In the genomic region with DNA sequence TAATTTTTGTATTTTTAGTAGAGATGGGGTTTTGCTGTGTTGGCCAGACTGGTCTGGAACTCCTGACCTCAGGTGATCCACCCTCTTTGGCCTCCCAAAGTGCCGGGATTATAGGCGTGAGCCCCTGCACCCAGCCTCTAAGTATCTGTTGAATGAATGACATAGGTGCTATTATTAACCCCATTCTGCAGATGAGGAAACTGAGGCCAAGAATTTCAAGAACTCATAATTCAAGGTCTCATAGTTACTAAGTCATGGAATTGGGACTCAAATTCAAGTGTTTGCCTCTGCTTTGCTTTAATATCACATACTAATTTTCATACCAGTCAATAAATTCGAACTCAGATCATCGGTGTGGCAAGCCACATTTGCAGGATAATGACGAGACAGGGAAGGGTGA, we compare ENCODE assay signal across 20 cellular contexts. TPM values are rescaled to one million over a fixed set of nuclear protein-coding genes. Genes with fewer than 3 reads are reported as not detected.
DNase-seq lines count a peak whose midpoint lies in the region; ATAC-seq, FAIRE-seq and TF ChIP-seq lines count a peak whose summit lies in the region.
"Had no signal": no experiment of that assay in that cellular context is flagged by ENCODE, and none has a peak within 500 bp of the region (broad histone marks: within the 10 kb centered on the region; RNA-seq: fewer than 3 reads in every experiment).

No MANE protein-coding gene starts in this region.

- H3K4me3 ChIP-seq in BLaER1: no peak overlapping the region
- H3K4me3 ChIP-seq in Loucy (ENCODE audit: low read length, poor library complexity, severe bottlenecking): peak overlapping the region; percentile 87
- H3K4me3 ChIP-seq in K562: no peak overlapping the region; the same call in 1 of the 2 replicates
- H3K4me3 ChIP-seq: gastrocnemius medialis, lung had no signal

- no peak for TF ChIP-seq POLR2A in K562 (conservative IDR thresholded peaks at IDR 0.05)

- BruUV-seq in K562 (replicated peaks; lab: Mats Ljungman, UMichigan): no TSS peak

- peaks cover 69% of the 10 kb centered on the region for H3K79me2 ChIP-seq in Loucy (ENCODE audit: insufficient read depth, low read length)
- H3K79me2 ChIP-seq in K562 (ENCODE audit: control insufficient read depth, insufficient read depth, low read length): peaks cover 50% of the 10 kb centered on the region

- FAIRE-seq in K562 (lab: Jason Lieb, UNC): no peak
- FAIRE-seq: endometrium had no signal

- TF ChIP-seq CTCF in Loucy (conservative IDR thresholded peaks at IDR 0.05; ENCODE audit: low read length) (no peak), K562 (IDR thresholded peaks at IDR 0.05 in 2 of 3, conservative IDR thresholded peaks at IDR 0.05 in 1 of 3; ENCODE audit: insufficient read depth in 2 of 3, low read depth in 1 of 3, low read length in 3 of 3) (no peak), omental fat pad (IDR thresholded peaks at IDR 0.05) (no peak)

- peak overlapping the region; percentile 56 for H3K9ac ChIP-seq in BLaER1
- H3K9ac ChIP-seq in Loucy (ENCODE audit: low read depth, low read length, poor library complexity, severe bottlenecking): peak overlapping the region; percentile 95
- no peak overlapping the region for H3K9ac ChIP-seq in K562 (ENCODE audit: insufficient read depth in 1 of 2, low read depth in 2 of 2, low read length in 2 of 2)

- in situ Hi-C loops in K562 (cut with MboI): loop anchor here (5.0 to 25.0 kb wide), 2 partner anchors 101 to 231 kb away; no protein-coding TSS in a partner anchor

- TF ChIP-seq RAD21 in K562 (CRISPR knock-in tag; conservative IDR thresholded peaks at IDR 0.05 in 1 of 2, IDR thresholded peaks at IDR 0.05 in 1 of 2): no peak

- POLR2A ChIA-PET in K562 (lab: Yijun Ruan, JAX): interaction anchor here (0.8 to 4.6 kb wide), 6 partner anchors 8 to 159 kb away, joined by 3 to 31 read pairs (median 3); no protein-coding TSS in a partner anchor

- H3K27me3 ChIP-seq in BLaER1 (no peaks in the 10 kb centered on the region), Loucy (ENCODE audit: insufficient read depth, low read length, poor library complexity, severe bottlenecking) (no peaks in the 10 kb centered on the region), K562 (ENCODE audit: control insufficient read depth in 2 of 2, insufficient read depth in 2 of 2, low read length in 2 of 2) (no peaks in the 10 kb centered on the region)
- H3K27me3 ChIP-seq: BE2C, gastrocnemius medialis, transverse colon had no signal

- H3F3A ChIP-seq in Loucy (ENCODE audit: low read depth): no peaks in the 10 kb centered on the region

- H3K27ac ChIP-seq in BLaER1: no peak overlapping the region
- no peak overlapping the region for H3K27ac ChIP-seq in K562 (ENCODE audit: extremely low read depth, low read depth, low read length)
- H3K27ac ChIP-seq: gastrocnemius medialis, transverse colon had no signal

- no peak for TF ChIP-seq EP300 in K562 (IDR thresholded peaks at IDR 0.05; ENCODE audit: low read length)

- H3K4me2 ChIP-seq in BLaER1: peak overlapping the region; percentile 92
- H3K4me2 ChIP-seq in Loucy (ENCODE audit: low read depth, low read length, poor library complexity, severe bottlenecking): peak overlapping the region; percentile 81
- H3K4me2 ChIP-seq in K562 (ENCODE audit: insufficient read depth, low read length): no peak overlapping the region

- H3K9me3 ChIP-seq in BLaER1 (no peaks in the 10 kb centered on the region), Loucy (ENCODE audit: insufficient read depth, low read depth, low read length) (no peaks in the 10 kb centered on the region), K562 (replicated peaks; ENCODE audit: control insufficient read depth, insufficient read depth, low read depth, low read length) (no peaks in the 10 kb centered on the region)
- H3K9me3 ChIP-seq: BE2C, gastrocnemius medialis, transverse colon had no signal

- 80% methylated on average over 5 of the region's 5 CpGs for WGBS in K562 (ENCODE audit: insufficient coverage, low coverage, missing lambda C conversion rate)

- H3K36me3 ChIP-seq in BLaER1 (peaks cover 64% of the 10 kb centered on the region), Loucy (ENCODE audit: insufficient read depth, low read length) (peaks cover 50% of the 10 kb centered on the region), K562 (ENCODE audit: control insufficient read depth, insufficient read depth, low read length) (peaks cover 62% of the 10 kb centered on the region)

- H3K9me2 ChIP-seq in Loucy (replicated peaks; ENCODE audit: low read depth, low read length): no peaks in the 10 kb centered on the region

- H3K9me1 ChIP-seq in K562 (ENCODE audit: control insufficient read depth, insufficient read depth, low read length): no peaks in the 10 kb centered on the region

- DNase-seq in K562 (ENCODE audit: extremely low read depth in 1 of 4, low spot score in 3 of 4): no peak
- no peak for DNase-seq in GOT3 (lab: John Stamatoyannopoulos, UW)
- no peak for DNase-seq in omental fat pad (ENCODE audit: low spot score)
- DNase-seq: activated gamma-delta T cell; activated T-cell treated with anti-CD3 and anti-CD28 coated beads, Interleukin-2, amount 50 U/mL, for 24 hours; gastrocnemius medialis; posterior cingulate gyrus; right cardiac atrium; Right ventricle myocardium superior; stimulated activated CD4-positive, alpha-beta T cell treated with anti-CD3 and anti-CD28 coated beads, Interleukin-2, amount 100 ng/mL, for 48 hours; T-helper 9 cell; transverse colon had no signal

- H2AFZ ChIP-seq in Loucy (ENCODE audit: low read length): no peak overlapping the region
- H2AFZ ChIP-seq in K562 (ENCODE audit: low read depth, low read length): no peak overlapping the region

- CTCF ChIA-PET in K562 (lab: Yijun Ruan, JAX; ENCODE audit: low intra/inter-chr PET ratio): interaction anchor here (0.6 to 2.2 kb wide), 2 partner anchors 102 to 635 kb away, joined by 4 to 10 read pairs; no protein-coding TSS in a partner anchor

- peaks cover 32% of the 10 kb centered on the region for H3K4me1 ChIP-seq in BLaER1
- H3K4me1 ChIP-seq in Loucy (ENCODE audit: insufficient read depth, low read length, poor library complexity, severe bottlenecking): peaks cover 24% of the 10 kb centered on the region
- H3K4me1 ChIP-seq in K562 (replicated peaks in 1 of 2; ENCODE audit: control insufficient read depth in 2 of 2, insufficient read depth in 2 of 2, low read length in 2 of 2): peaks cover 5 to 9% of the 10 kb centered on the region in 2 experiments; a peak in 4 of 5 replicates
- H3K4me1 ChIP-seq: BE2C had no signal

- no peak for ATAC-seq in K562
- no peak for ATAC-seq in GM21390 (IDR thresholded peaks at IDR 0.05; ENCODE audit: unreplicated experiment)
- ATAC-seq in omental fat pad (ENCODE audit: low FRiP score): no peak
- ATAC-seq: gastrocnemius medialis, right cardiac atrium had no signal

- H4K20me1 ChIP-seq in BLaER1 (peaks cover 50% of the 10 kb centered on the region), Loucy (ENCODE audit: insufficient read depth, low read length, poor library complexity, severe bottlenecking) (peaks cover 28% of the 10 kb centered on the region), K562 (replicated peaks; ENCODE audit: control insufficient read depth, insufficient read depth, low read length) (no peaks in the 10 kb centered on the region)

- intact Hi-C loops in K562 (cut with micrococcal nuclease): loop anchor here (1.0 to 5.0 kb wide), 4 partner anchors 102 to 322 kb away; partner anchors contain the start of gene KDM3B

RNA-seq across cellular contexts. Expression of gene KIF20A, which starts 1.9 kb away (rescaled TPM):
- 122 and 137 TPM in 2 replicates for total RNA-seq in K562 (2011; cell fraction: chromatin; rRNA removed; ENCODE audit: low replicate concordance)
- 95.4 and 97.0 TPM in 2 replicates for total RNA-seq in K562 (2011; cell fraction: nucleolus; rRNA removed)
- total RNA-seq in K562 (2011; cell fraction: nucleoplasm; rRNA removed): 81.0 and 82.0 TPM in 2 replicates
- total RNA-seq in K562 (2014; rRNA removed) (40.8 and 44.9 TPM in 2 replicates), K562 (2014; rRNA removed; fragmentation: Illumina TruSeq; extraction: Trizol) (61.2 and 63.1 TPM in 2 replicates), K562 (2015; rRNA removed; fragmentation: Illumina TruSeq; extraction: Trizol) (51.9 and 55.5 TPM in 2 replicates), K562 (2021) (49.0 and 52.6 TPM in 2 replicates), omental fat pad (1 to 10 TPM in 2 of 4 donors, under 1 TPM in 1, not detected in 1; 0.37 to 3.2 (median 3.0) TPM)
- polyA plus RNA-seq in K562 (2011; rRNA removed) (53.9 and 57.0 TPM in 2 replicates), K562 (2014; fragmentation: Illumina TruSeq; extraction: Trizol) (52.3 and 59.6 TPM in 2 replicates), K562 (2014; fragmentation: Nextera tagmentation; extraction: Ambion mirVana) (10 to 100 TPM; 39.8 to 58.7 TPM), K562 (2014; rRNA removed) (36.8 and 39.6 TPM in 2 replicates)
- 31.9 and 42.7 TPM in 2 replicates for polyA plus RNA-seq in K562 (2011; cell fraction: cytosol; rRNA removed)
- 94.3 and 132 TPM in 2 replicates for polyA plus RNA-seq in K562 (2011; cell fraction: nucleus; rRNA removed)
- polyA plus RNA-seq in K562 (2012): 28.5 and 32.7 TPM in 2 replicates
- polyA minus RNA-seq in K562 (2011; rRNA and poly(A)+ RNA removed): 126 and 142 TPM in 2 replicates
- 49.5 and 58.0 TPM in 2 replicates for polyA minus RNA-seq in K562 (2011; cell fraction: cytosol; rRNA and poly(A)+ RNA removed)
- 73.5 and 136 TPM in 2 replicates for polyA minus RNA-seq in K562 (2011; cell fraction: nucleus; rRNA and poly(A)+ RNA removed)

RNA-seq across cellular contexts. Expression of gene BRD8, which starts 2.4 kb away (rescaled TPM):
- 262 and 465 TPM in 2 replicates for total RNA-seq in K562 (2011; cell fraction: chromatin; rRNA removed; ENCODE audit: low replicate concordance)
- 139 and 153 TPM in 2 replicates for total RNA-seq in K562 (2011; cell fraction: nucleolus; rRNA removed)
- 257 and 290 TPM in 2 replicates for total RNA-seq in K562 (2011; cell fraction: nucleoplasm; rRNA removed)
- total RNA-seq in K562 (2014; rRNA removed): 53.9 and 54.6 TPM in 2 replicates
- total RNA-seq in K562 (2014; rRNA removed; fragmentation: Illumina TruSeq; extraction: Trizol): 71.2 and 85.6 TPM in 2 replicates
- 55.2 and 57.1 TPM in 2 replicates for total RNA-seq in K562 (2015; rRNA removed; fragmentation: Illumina TruSeq; extraction: Trizol)
- 65.7 and 74.1 TPM in 2 replicates for total RNA-seq in K562 (2021)
- polyA plus RNA-seq in K562 (2011; rRNA removed): 163 and 175 TPM in 2 replicates
- polyA plus RNA-seq in K562 (2011; cell fraction: cytosol; rRNA removed): 43.2 and 73.7 TPM in 2 replicates
- 342 and 416 TPM in 2 replicates for polyA plus RNA-seq in K562 (2011; cell fraction: nucleus; rRNA removed)
- 62.7 and 76.2 TPM in 2 replicates for polyA plus RNA-seq in K562 (2012)
- 87.9 and 88.4 TPM in 2 replicates for polyA plus RNA-seq in K562 (2014; fragmentation: Illumina TruSeq; extraction: Trizol)
- polyA plus RNA-seq in K562 (2014; fragmentation: Nextera tagmentation; extraction: Ambion mirVana): 100 to 1,000 TPM in 1 of 2 experiments, 10 to 100 TPM in 1; 89.5 to 141 TPM
- 76.8 and 87.0 TPM in 2 replicates for polyA plus RNA-seq in K562 (2014; rRNA removed)
- 110 and 130 TPM in 2 replicates for polyA minus RNA-seq in K562 (2011; rRNA and poly(A)+ RNA removed)
- polyA minus RNA-seq in K562 (2011; cell fraction: cytosol; rRNA and poly(A)+ RNA removed): 22.6 and 38.0 TPM in 2 replicates
- 75.5 and 117 TPM in 2 replicates for polyA minus RNA-seq in K562 (2011; cell fraction: nucleus; rRNA and poly(A)+ RNA removed)
- total RNA-seq in omental fat pad: 10 to 100 TPM; 25.0 to 49.2 (median 29.0) TPM

RNA-seq across cellular contexts. Expression of gene CDC23, which starts 32.3 kb away (rescaled TPM):
- total RNA-seq in K562 (2011; cell fraction: chromatin; rRNA removed; ENCODE audit: low replicate concordance): 54.9 and 94.0 TPM in 2 replicates
- 43.7 and 49.0 TPM in 2 replicates for total RNA-seq in K562 (2011; cell fraction: nucleolus; rRNA removed)
- total RNA-seq in K562 (2011; cell fraction: nucleoplasm; rRNA removed): 44.3 and 54.0 TPM in 2 replicates
- 34.5 and 44.1 TPM in 2 replicates for total RNA-seq in K562 (2014; rRNA removed)
- total RNA-seq in K562 (2014; rRNA removed; fragmentation: Illumina TruSeq; extraction: Trizol): 65.5 and 70.7 TPM in 2 replicates
- total RNA-seq in K562 (2015; rRNA removed; fragmentation: Illumina TruSeq; extraction: Trizol): 54.8 and 58.4 TPM in 2 replicates
- total RNA-seq in K562 (2021): 53.0 and 63.2 TPM in 2 replicates
- polyA plus RNA-seq in K562 (2011; rRNA removed): 88.2 and 103 TPM in 2 replicates
- polyA plus RNA-seq in K562 (2011; cell fraction: cytosol; rRNA removed): 37.5 and 60.2 TPM in 2 replicates
- polyA plus RNA-seq in K562 (2011; cell fraction: nucleus; rRNA removed): 72.5 and 118 TPM in 2 replicates
- 35.6 and 40.4 TPM in 2 replicates for polyA plus RNA-seq in K562 (2012)
- polyA plus RNA-seq in K562 (2014; fragmentation: Illumina TruSeq; extraction: Trizol): 64.9 and 77.9 TPM in 2 replicates
- 100 to 1,000 TPM; 123 to 157 TPM for polyA plus RNA-seq in K562 (2014; fragmentation: Nextera tagmentation; extraction: Ambion mirVana)
- 56.1 and 58.0 TPM in 2 replicates for polyA plus RNA-seq in K562 (2014; rRNA removed)
- polyA minus RNA-seq in K562 (2011; rRNA and poly(A)+ RNA removed): 62.2 and 66.4 TPM in 2 replicates
- polyA minus RNA-seq in K562 (2011; cell fraction: cytosol; rRNA and poly(A)+ RNA removed): 18.3 and 26.3 TPM in 2 replicates
- polyA minus RNA-seq in K562 (2011; cell fraction: nucleus; rRNA and poly(A)+ RNA removed): 49.7 and 57.3 TPM in 2 replicates
- 10 to 100 TPM; 11.6 to 16.3 (median 14.5) TPM for total RNA-seq in omental fat pad

RNA-seq across cellular contexts. Expression of gene NME5, which starts 41.6 kb away (rescaled TPM):
- not detected in 2 replicates for total RNA-seq in K562 (2011; cell fraction: chromatin; rRNA removed; ENCODE audit: low replicate concordance)
- total RNA-seq in K562 (2011; cell fraction: nucleolus; rRNA removed): not detected in 2 replicates
- not detected in 2 replicates for total RNA-seq in K562 (2011; cell fraction: nucleoplasm; rRNA removed)
- total RNA-seq in K562 (2014; rRNA removed): not detected in 2 replicates
- total RNA-seq in K562 (2014; rRNA removed; fragmentation: Illumina TruSeq; extraction: Trizol): not detected in 2 replicates
- total RNA-seq in K562 (2015; rRNA removed; fragmentation: Illumina TruSeq; extraction: Trizol): not detected in 2 replicates
- total RNA-seq in K562 (2021): not detected in 2 replicates
- not detected in 2 replicates for polyA plus RNA-seq in K562 (2011; rRNA removed)
- not detected in 2 replicates for polyA plus RNA-seq in K562 (2011; cell fraction: cytosol; rRNA removed)
- not detected in 2 replicates for polyA plus RNA-seq in K562 (2011; cell fraction: nucleus; rRNA removed)
- not detected in 2 replicates for polyA plus RNA-seq in K562 (2012)
- polyA plus RNA-seq in K562 (2014; fragmentation: Illumina TruSeq; extraction: Trizol): not detected in 2 replicates
- polyA plus RNA-seq in K562 (2014; fragmentation: Nextera tagmentation; extraction: Ambion mirVana): not detected
- not detected in 2 replicates for polyA plus RNA-seq in K562 (2014; rRNA removed)
- not detected in 2 replicates for polyA minus RNA-seq in K562 (2011; rRNA and poly(A)+ RNA removed)
- not detected in 2 replicates for polyA minus RNA-seq in K562 (2011; cell fraction: cytosol; rRNA and poly(A)+ RNA removed)
- polyA minus RNA-seq in K562 (2011; cell fraction: nucleus; rRNA and poly(A)+ RNA removed): not detected in 2 replicates
- total RNA-seq in omental fat pad: 1 to 10 TPM in 1 of 4 donors, under 1 TPM in 2, not detected in 1; 0.36 to 2.3 (median 0.75) TPM
- total RNA-seq: activated CD4-positive, alpha-beta T cell treated with anti-CD3 and anti-CD28 coated beads, Interleukin-2, amount 10 ng/mL, durations not matched to agents 24 days and 14 days; mononuclear cell; transverse colon had no signal

Comparison
In these comparisons a context has a peak if more than half of its experiments do, and no peak if none do; other contexts are left out.
1. H3K9ac ChIP-seq: peak in BLaER1 (single experiment) and Loucy (single experiment); none in K562 (0 of 2).
2. RNA of gene KIF20A, which starts 1.9 kb away (total RNA-seq): 40.8 to 137 TPM in K562; 0.37 to 3.2 TPM in omental fat pad; every median in the first group is over 10 times any median in the second.